ENCODE assay signal across 29 cellular contexts in the genomic region with DNA sequence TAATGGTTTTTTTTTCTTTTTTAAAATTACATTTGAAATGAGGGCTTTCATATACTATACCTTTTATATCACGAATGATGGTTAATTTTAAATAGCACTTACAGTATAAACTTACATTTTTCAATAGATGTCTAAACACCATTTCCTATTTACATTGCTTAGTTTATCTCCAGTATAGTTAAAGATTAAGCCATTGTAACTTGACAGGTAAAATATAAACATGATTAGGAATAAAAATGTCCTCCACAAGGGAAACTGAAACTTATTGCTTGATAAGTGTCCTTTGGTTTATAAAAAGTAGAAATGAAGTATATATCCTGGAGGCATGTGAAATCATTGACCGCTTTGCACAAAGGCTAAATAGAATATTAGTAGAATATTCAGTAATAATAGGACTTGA.
"Had no signal": no experiment of that assay in that cellular context is flagged by ENCODE, and none has a peak within 500 bp of the region (broad histone marks: within the 10 kb centered on the region; RNA-seq: fewer than 3 reads in every experiment).

No MANE protein-coding gene starts in this region.

- H3K27me3 ChIP-seq: hepatocyte, left lung, neural progenitor cell, neutrophil, sigmoid colon, stomach, testis, thyroid gland, transverse colon, upper lobe of left lung, vagina had no signal

- H3K27ac ChIP-seq: hepatocyte, left lung, lower lobe of right lung, neural progenitor cell, neutrophil, sigmoid colon, testis, thyroid gland, transverse colon, upper lobe of left lung, vagina had no signal

- H3K36me3 ChIP-seq: neural progenitor cell, neutrophil, transverse colon, vagina had no signal

- ATAC-seq: left cardiac atrium; left lung; lower lobe of right lung; natural killer cell; right cardiac atrium; stimulated activated naive B cell treated with anti-CD40 and anti-IgM and Interleukin-4, amounts not matched to agents 10 μg/mL and 1 μg/mL and 100 μg/mL, for 72 hours; stimulated activated naive CD8-positive, alpha-beta T cell treated with anti-CD3 and anti-CD28 coated beads, Interleukin-15, Interleukin-2, amounts not matched to agents 100 U/mL and 50 U/mL, for 24 hours had no signal

- H3K4me3 ChIP-seq: hepatocyte, left lung, lower lobe of right lung, neural progenitor cell, sigmoid colon, smooth muscle cell, stomach, testis, thyroid gland, transverse colon, upper lobe of left lung, vagina had no signal

- H3K9me3 ChIP-seq: left lung, lower lobe of right lung, neutrophil, sigmoid colon, stomach, testis, thyroid gland, transverse colon, upper lobe of left lung, vagina had no signal

- DNase-seq: kidney glomerular epithelial cell; left cardiac atrium; left lung; lower lobe of right lung; mammary epithelial cell; mesenchymal stem cell; naive B cell; natural killer cell; nephron progenitor cell; occipital lobe; retina; right cardiac atrium; sigmoid colon; stimulated activated CD4-positive, alpha-beta T cell treated with anti-CD3 and anti-CD28 coated beads, Interleukin-1b, Interleukin-23, amount 100 ng/mL, for 48 hours; stimulated activated CD4-positive, alpha-beta T cell treated with anti-CD3 and anti-CD28 coated beads, Interleukin-2, amount 100 ng/mL, for 48 hours; stimulated activated CD4-positive, alpha-beta T cell treated with anti-CD3 and anti-CD28 coated beads, Interleukin-4, amount 100 ng/mL, for 4 hours; stimulated activated naive B cell treated with anti-CD40 and anti-IgM and Interleukin-4, amounts not matched to agents 10 μg/mL and 1 μg/mL and 100 μg/mL, for 72 hours; stimulated activated naive CD8-positive, alpha-beta T cell treated with anti-CD3 and anti-CD28 coated beads, Interleukin-15, Interleukin-2, amounts not matched to agents 100 U/mL and 50 U/mL, for 24 hours; stomach; testis; thyroid gland; transverse colon; upper lobe of left lung had no signal

- FAIRE-seq: keratinocyte had no signal

- H3K4me1 ChIP-seq: left lung, lower lobe of right lung, neural progenitor cell, sigmoid colon, testis, thyroid gland, upper lobe of left lung, vagina had no signal
